Comparison of ENCODE assay signal across 9 cellular contexts in the genomic region with DNA sequence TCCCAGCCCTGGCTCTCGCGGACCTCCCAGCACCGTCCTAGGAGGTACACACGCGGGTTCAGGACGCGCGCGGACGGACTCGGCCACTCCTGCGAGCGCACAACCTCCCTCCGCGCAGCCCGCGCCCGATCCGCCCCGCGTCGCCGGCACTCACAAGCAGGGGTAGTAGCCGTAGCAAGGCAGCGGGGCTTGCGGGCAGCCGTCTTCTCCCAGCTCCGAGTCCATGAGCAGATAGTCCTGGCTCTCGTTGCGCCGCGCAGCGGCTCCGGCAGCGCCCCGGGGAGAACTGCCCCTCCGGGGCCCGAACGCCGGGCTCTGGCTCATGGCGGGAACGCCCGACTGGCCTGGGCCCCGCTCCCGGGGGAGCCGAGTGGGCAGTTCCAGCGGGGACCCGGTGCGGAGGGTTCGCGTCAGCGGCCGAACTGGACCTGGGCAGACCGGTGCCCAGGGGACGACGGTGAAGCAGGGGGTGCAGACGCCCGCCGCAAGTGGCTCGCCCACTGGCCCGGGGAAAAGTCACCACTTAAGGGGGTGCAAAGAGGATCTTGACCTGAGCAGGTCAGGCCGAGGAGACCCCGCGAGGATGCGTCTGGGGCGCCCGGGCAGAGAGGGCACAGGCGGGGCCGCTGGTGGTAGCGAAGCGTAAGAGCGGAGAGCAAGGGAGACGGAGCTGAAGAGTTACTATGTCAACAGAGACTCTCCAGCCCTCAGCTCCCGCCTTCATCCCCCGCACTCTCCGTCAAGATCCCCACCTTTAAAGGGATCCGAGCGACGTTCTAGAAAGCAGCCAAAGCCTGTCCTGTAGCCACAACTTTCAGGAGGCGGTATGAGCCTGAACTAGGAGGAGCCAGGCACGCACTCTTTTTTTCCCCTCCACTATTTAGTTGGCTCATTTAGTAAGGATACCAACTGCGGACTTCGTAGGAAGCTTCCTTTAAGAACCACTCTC. TPM values are rescaled to one million over a fixed set of nuclear protein-coding genes. Genes with fewer than 3 reads are reported as not detected.
DNase-seq lines count a peak whose midpoint lies in the region; ATAC-seq and TF ChIP-seq lines count a peak whose summit lies in the region.
"Had no signal": no experiment of that assay in that cellular context is flagged by ENCODE, and none has a peak within 500 bp of the region (broad histone marks: within the 10 kb centered on the region; RNA-seq: fewer than 3 reads in every experiment).

Gene TRPC6 (minus strand): TSS at position 828 of the 949 bp plus-strand sequence. CDS start 504 bp downstream, at position 324.

- H3K27ac ChIP-seq in RWPE1 (no peak within 1 kb of the TSS), heart left ventricle (peak within 1 kb of the TSS in 10 of 12 donors; percentile 24 to 76 (median 60))

- no peaks in the 10 kb centered on the region for H3K36me3 ChIP-seq in heart left ventricle

- CTCF ChIA-PET in RWPE1 (lab: Yijun Ruan, JAX): no interaction called here

- peaks cover 27% of the 10 kb centered on the region for H3K36me3 Mint-ChIP-seq in osteocyte (ENCODE audit: unreplicated experiment)

- peak within 1 kb of the TSS; percentile 75 for H3K27ac Mint-ChIP-seq in osteocyte (ENCODE audit: unreplicated experiment)

- peaks cover 0 to 13% (median 0%) of the 10 kb centered on the region in 12 donors for H3K4me1 ChIP-seq in heart left ventricle

- no peak for TF ChIP-seq CTCF in AG09309 (IDR thresholded peaks at IDR 0.05; ENCODE audit: control insufficient read depth, insufficient read depth, low read depth, low read length, missing control alignments)
- TF ChIP-seq CTCF in RWPE1 (conservative IDR thresholded peaks at IDR 0.05; ENCODE audit: low read depth): no peak
- no peak for TF ChIP-seq CTCF in heart left ventricle (IDR thresholded peaks at IDR 0.05)
- no peak for TF ChIP-seq CTCF in osteocyte (IDR thresholded peaks at IDR 0.05)

- peaks cover 0 to 32% (median 22%) of the 10 kb centered on the region in 9 donors for H3K27me3 ChIP-seq in heart left ventricle

- POLR2A ChIA-PET in RWPE1 (lab: Yijun Ruan, JAX; ENCODE audit: low non-redundant PET): no interaction called here

- peak within 1 kb of the TSS; percentile 90 for H3K4me3 Mint-ChIP-seq in osteocyte (ENCODE audit: unreplicated experiment)

- intact Hi-C loops in heart left ventricle (cut with DNase I): no loop called here

- H3K4me1 Mint-ChIP-seq in osteocyte (ENCODE audit: unreplicated experiment): peaks cover 37% of the 10 kb centered on the region

- peak; percentile 51 to 76 (median 66) for ATAC-seq in heart left ventricle
- no peak for ATAC-seq in GM18520 (IDR thresholded peaks at IDR 0.05; ENCODE audit: unreplicated experiment)
- no peak for ATAC-seq in GM18907 (IDR thresholded peaks at IDR 0.05; ENCODE audit: unreplicated experiment)
- no peak for ATAC-seq in HG03457 (IDR thresholded peaks at IDR 0.05; ENCODE audit: unreplicated experiment)

- H3K9me3 Mint-ChIP-seq in osteocyte (ENCODE audit: unreplicated experiment): peaks cover 12% of the 10 kb centered on the region

- H3K9me3 ChIP-seq in heart left ventricle: peaks cover 0 to 10% (median 0%) of the 10 kb centered on the region in 12 donors

- peaks cover 58% of the 10 kb centered on the region for H3K27me3 Mint-ChIP-seq in osteocyte (ENCODE audit: unreplicated experiment)

- no peak for TF ChIP-seq POLR2A in heart left ventricle (IDR thresholded peaks at IDR 0.05)

- H3K4me3 ChIP-seq in AG09309 (ENCODE audit: control insufficient read depth, low read depth, low read length) (peak within 1 kb of the TSS; percentile 39), heart left ventricle (peak within 1 kb of the TSS; percentile 34 to 64 (median 54))

- WGBS in heart left ventricle, 4 donors: 1 to 4% (median 2%) methylated on average over 24 to 83 of the region's 83 CpGs

- no peak for DNase-seq in AG09309 (ENCODE audit: low read depth)
- DNase-seq in RWPE1 (ENCODE audit: low spot score): peak; percentile 4
- peak in 4 of 5 donors; percentile 17 to 61 (median 26) for DNase-seq in heart left ventricle
- no peak for DNase-seq in osteocyte (ENCODE audit: extremely low spot score, unreplicated experiment)
- no peak for DNase-seq in C1 segment of cervical spinal cord (lab: John Stamatoyannopoulos, UW)

RNA-seq across cellular contexts. Expression of gene TRPC6, which starts in this region (rescaled TPM):
- total RNA-seq in heart left ventricle: 1 to 10 TPM in 1 of 9 donors, under 1 TPM in 7, not detected in 1; 0.25 to 1.7 (median 0.34) TPM
- polyA plus RNA-seq in heart left ventricle: under 1 TPM; 0.30 to 0.55 TPM
- 40.7 and 43.8 TPM in 2 replicates for total RNA-seq in osteocyte
- total RNA-seq: Daoy had no signal

Comparison
In these comparisons a context has a peak if more than half of its experiments do, and no peak if none do; other contexts are left out.
1. RNA of gene TRPC6 (total RNA-seq): 40.7 to 43.8 TPM in osteocyte; 0.25 to 1.7 TPM in heart left ventricle; every median in the first group is over 10 times any median in the second.
2. DNase-seq: peak in RWPE1 (single experiment) and heart left ventricle (4 of 5); none in AG09309 (single experiment), osteocyte (single experiment) and C1 segment of cervical spinal cord (0 of 14).
3. ATAC-seq: peak in heart left ventricle (4 of 4); none in GM18520 (single experiment), GM18907 (single experiment) and HG03457 (single experiment).